10 cellular contexts compared by ENCODE assay signal in genomic region chr11:1390603-1391164, GRCh38. TPM values are rescaled to one million over a fixed set of nuclear protein-coding genes. Genes with fewer than 3 reads are reported as not detected.
DNase-seq lines count a peak whose midpoint lies in the region; ATAC-seq and TF ChIP-seq lines count a peak whose summit lies in the region.
"Had no signal": no experiment of that assay in that cellular context is flagged by ENCODE, and none has a peak within 500 bp of the region (broad histone marks: within the 10 kb centered on the region; RNA-seq: fewer than 3 reads in every experiment).

No MANE protein-coding gene starts in this region.

- WGBS in esophagus muscularis mucosa = 2% methylated on average over 30 of the region's 66 CpGs

- H3K36me3 ChIP-seq in Caco-2 (ENCODE audit: control insufficient read depth, insufficient read depth, low read length) (no peaks in the 10 kb centered on the region), esophagus muscularis mucosa (no peaks in the 10 kb centered on the region), neuron (ENCODE audit: insufficient read depth, low read length) (peaks cover 11% of the 10 kb centered on the region), uterus (no peaks in the 10 kb centered on the region)
- H3K36me3 ChIP-seq: ovary had no signal

- peak overlapping the region; percentile 69 for H3K4me3 Mint-ChIP-seq in Caco-2 (ENCODE audit: unreplicated experiment)

- CTCF ChIA-PET in Caco-2 (lab: Charles Lee) = interaction anchor here (0.5 kb wide), 1 partner anchor 29 kb away, joined by 5 read pairs; no protein-coding TSS in a partner anchor

- H3K4me1 ChIP-seq in Caco-2 = peaks cover 7% of the 10 kb centered on the region
- peaks cover 14 to 26% (median 20%) of the 10 kb centered on the region in 4 donors for H3K4me1 ChIP-seq in esophagus muscularis mucosa
- H3K4me1 ChIP-seq in neuron (ENCODE audit: insufficient read depth, low read length) = peaks cover 27% of the 10 kb centered on the region
- H3K4me1 ChIP-seq in uterus = peaks cover 4 to 10% of the 10 kb centered on the region in 2 donors

- no peak for TF ChIP-seq CTCF in Caco-2 (IDR thresholded peaks at IDR 0.05; ENCODE audit: insufficient read depth in 1 of 2, low read depth in 1 of 2, low read length in 1 of 2, severe bottlenecking in 1 of 2, unreplicated experiment in 1 of 2)
- TF ChIP-seq CTCF in esophagus muscularis mucosa (IDR thresholded peaks at IDR 0.05) = no peak
- no peak for TF ChIP-seq CTCF in uterus (IDR thresholded peaks at IDR 0.05)

- H3K36me3 Mint-ChIP-seq in Caco-2 (ENCODE audit: insufficient read depth, unreplicated experiment) = peaks cover 5% of the 10 kb centered on the region
- H3K36me3 Mint-ChIP-seq: stimulated activated naive B cell treated with anti-CD40 and anti-IgM and Interleukin-4, amounts not matched to agents 10 μg/mL and 1 μg/mL and 100 μg/mL, for 72 hours had no signal

- H3K9me3 ChIP-seq in Caco-2 (no peaks in the 10 kb centered on the region), esophagus muscularis mucosa (no peaks in the 10 kb centered on the region), neuron (ENCODE audit: low read length) (no peaks in the 10 kb centered on the region), uterus (no peaks in the 10 kb centered on the region)
- H3K9me3 ChIP-seq: ovary had no signal

- POLR2A ChIA-PET in Caco-2 (lab: Charles Lee) = no interaction called here

- H3K27me3 Mint-ChIP-seq in Caco-2 (ENCODE audit: insufficient read depth, unreplicated experiment) = no peaks in the 10 kb centered on the region

- no peak for TF ChIP-seq RAD21 in Ishikawa (IDR thresholded peaks at IDR 0.05; ENCODE audit: low read depth)

- H3K27ac Mint-ChIP-seq in Caco-2 (ENCODE audit: unreplicated experiment) = no peak overlapping the region
- H3K27ac Mint-ChIP-seq: stimulated activated naive B cell treated with anti-CD40 and anti-IgM and Interleukin-4, amounts not matched to agents 10 μg/mL and 1 μg/mL and 100 μg/mL, for 72 hours had no signal

- no peak for ATAC-seq in GM18867 (IDR thresholded peaks at IDR 0.05; ENCODE audit: unreplicated experiment)
- ATAC-seq: stimulated activated naive B cell treated with anti-CD40 and anti-IgM and Interleukin-4, amounts not matched to agents 10 μg/mL and 1 μg/mL and 100 μg/mL, for 72 hours had no signal

- H3K4me3 ChIP-seq in Caco-2 (ENCODE audit: low read depth, low read length) = peak overlapping the region; percentile 66
- peak overlapping the region; percentile 20 to 76 (median 39) for H3K4me3 ChIP-seq in esophagus muscularis mucosa
- peak overlapping the region; percentile 79 for H3K4me3 ChIP-seq in neuron (ENCODE audit: low read length)
- no peak overlapping the region for H3K4me3 ChIP-seq in uterus
- H3K4me3 ChIP-seq: ovary had no signal

- H3K27ac ChIP-seq in esophagus muscularis mucosa (replicated peaks in 1 of 4) (no peak overlapping the region), uterus (no peak overlapping the region)
- H3K27ac ChIP-seq: ovary had no signal

- TF ChIP-seq EP300 in Ishikawa (IDR thresholded peaks at IDR 0.05; ENCODE audit: borderline replicate concordance) (no peak), esophagus muscularis mucosa (IDR thresholded peaks at IDR 0.05) (no peak)

- DNase-seq in Caco-2 (peak; percentile 62 to 77), esophagus muscularis mucosa (ENCODE audit: extremely low spot score) (no peak), uterus (no peak), SIG-M5 treated with dmso at 0.1 percent for 504 hours (lab: John Stamatoyannopoulos, UW; ENCODE audit: unreplicated experiment) (no peak), glomerular visceral epithelial cell (ENCODE audit: extremely low spot score) (no peak)
- DNase-seq: stimulated activated naive B cell treated with anti-CD40 and anti-IgM and Interleukin-4, amounts not matched to agents 10 μg/mL and 1 μg/mL and 100 μg/mL, for 72 hours had no signal

- H2AFZ ChIP-seq in neuron (ENCODE audit: low read depth, low read length) = no peak overlapping the region

- no peaks in the 10 kb centered on the region for H3K27me3 ChIP-seq in Caco-2 (replicated peaks; ENCODE audit: control insufficient read depth, insufficient read depth, low read length)
- peaks cover 5 to 55% (median 28%) of the 10 kb centered on the region in 4 donors for H3K27me3 ChIP-seq in esophagus muscularis mucosa
- H3K27me3 ChIP-seq in neuron (ENCODE audit: insufficient read depth, low read length) = no peaks in the 10 kb centered on the region
- H3K27me3 ChIP-seq in uterus = peaks cover 22 to 28% of the 10 kb centered on the region in 2 donors
- H3K27me3 ChIP-seq: ovary had no signal

- no TSS peak for BruUV-seq in Caco-2 (replicated peaks; lab: Mats Ljungman, UMichigan)

- TF ChIP-seq POLR2A in esophagus muscularis mucosa (IDR thresholded peaks at IDR 0.05; ENCODE audit: low read depth) (no peak), uterus (IDR thresholded peaks at IDR 0.05) (no peak)

- intact Hi-C loops in Caco-2 (cut with micrococcal nuclease; ENCODE audit: unreplicated experiment) = no loop called here
- intact Hi-C loops in esophagus muscularis mucosa (cut with DNase I) = no loop called here
- intact Hi-C loops in uterus (cut with DNase I; ENCODE audit: low total_unique reads) = no loop called here

- H3K4me1 Mint-ChIP-seq in Caco-2 (ENCODE audit: low read depth, unreplicated experiment) = peaks cover 9% of the 10 kb centered on the region

- H3K9me3 Mint-ChIP-seq in Caco-2 (ENCODE audit: unreplicated experiment) = no peaks in the 10 kb centered on the region

TF ChIP-seq in Ishikawa, 13 proteins besides CTCF, POLR2A, EP300 and RAD21:
- TF ChIP-seq REST (IDR thresholded peaks at IDR 0.05; ENCODE audit: low read depth) (peak; percentile 73), MAX (IDR thresholded peaks at IDR 0.05) (no peak)

RNA-seq across cellular contexts. Expression of gene BRSK2, which starts 0.9 kb away (rescaled TPM):
- total RNA-seq in Caco-2 (2022) (32.8 and 35.9 TPM in 2 replicates), esophagus muscularis mucosa (1 to 10 TPM; 1.0 to 3.3 (median 2.8) TPM), uterus (1 to 10 TPM in 2 of 4 donors, not detected in 2; 1.5 to 2.2 TPM)

Comparison
In these comparisons a context has a peak if more than half of its experiments do, and no peak if none do; other contexts are left out.
1. DNase-seq: peak in Caco-2 (2 of 2); none in esophagus muscularis mucosa (single experiment), uterus (0 of 2), SIG-M5 treated with dmso at 0.1 percent for 504 hours (single experiment) and glomerular visceral epithelial cell (single experiment).
2. H3K4me3 ChIP-seq: peak in Caco-2 (single experiment), esophagus muscularis mucosa (4 of 4) and neuron (single experiment); none in uterus (0 of 2).